ENCODE assay signal across 8 cellular contexts in the genomic region with DNA sequence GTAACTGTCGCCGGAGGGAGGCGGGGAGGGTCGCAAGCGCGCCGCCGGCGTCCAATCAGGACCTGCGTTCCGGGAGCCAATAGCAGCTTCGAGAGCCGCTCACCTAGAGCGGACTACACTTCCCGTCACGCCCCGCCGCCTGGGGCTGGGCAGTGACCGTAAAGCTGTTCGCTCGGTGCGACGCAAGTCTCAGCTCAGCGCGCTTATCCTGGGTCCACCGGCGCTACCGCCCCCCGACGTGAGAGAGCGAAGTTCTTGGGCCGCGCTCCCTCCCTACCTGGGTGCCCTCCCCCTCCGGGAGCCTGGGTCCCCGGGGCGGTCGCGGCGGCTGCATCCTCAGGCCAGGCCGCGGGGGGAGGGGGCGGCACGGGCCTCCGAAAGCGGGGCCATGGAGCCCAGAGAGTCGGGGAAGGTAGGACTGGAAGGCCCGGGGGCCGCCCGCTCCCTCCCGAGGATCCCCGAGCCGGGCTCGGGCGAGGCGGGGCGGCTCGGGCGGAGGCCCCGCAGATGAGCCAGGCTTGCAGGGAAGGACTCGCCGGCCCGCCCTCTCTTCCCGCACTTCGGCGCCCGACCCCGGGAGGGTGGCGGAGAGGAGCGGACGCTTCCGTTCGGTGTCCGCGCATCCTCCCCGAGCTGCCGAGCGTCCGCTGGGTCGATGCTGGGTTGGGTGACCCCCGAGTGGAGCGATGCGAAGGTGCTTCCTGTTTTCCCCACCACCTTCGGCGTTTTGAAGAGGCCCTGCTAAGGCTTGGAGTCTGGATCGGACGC. TPM values are rescaled to one million over a fixed set of nuclear protein-coding genes. Genes with fewer than 3 reads are reported as not detected.
A peak's percentile ranks its signal among the peaks of the same experiment; 100 is the strongest.
DNase-seq lines count a peak whose midpoint lies in the region; ATAC-seq and TF ChIP-seq lines count a peak whose summit lies in the region.

A gene (plus strand): TSS at position 152 of the 768 bp plus-strand sequence. CDS start 237 bp downstream, at position 389.

- H3K9me3 ChIP-seq in Peyer's patch, result no peaks in the 10 kb centered on the region
- H3K9me3 ChIP-seq in muscle layer of duodenum (ENCODE audit: control insufficient read depth in 1 of 2, low read length in 2 of 2), result no peaks in the 10 kb centered on the region

- no peaks in the 10 kb centered on the region for H4K20me1 ChIP-seq in KMS-11 (ENCODE audit: insufficient read depth)

- TF ChIP-seq POLR2A in Peyer's patch (IDR thresholded peaks at IDR 0.05), result peak; percentile 62 to 80

- ATAC-seq in GM21737 (IDR thresholded peaks at IDR 0.05; ENCODE audit: unreplicated experiment) (peak; percentile 98), esophagus mucosa (peak; percentile 99)

- H3K9ac ChIP-seq in KMS-11, result peak within 1 kb of the TSS; percentile 51; the same call in 1 of the 2 replicates

- peak within 1 kb of the TSS; percentile 68 for H2AFZ ChIP-seq in KMS-11 (ENCODE audit: low read depth)

- no peaks in the 10 kb centered on the region for H3K36me3 ChIP-seq in KMS-11 (ENCODE audit: insufficient read depth)
- no peaks in the 10 kb centered on the region for H3K36me3 ChIP-seq in Peyer's patch
- H3K36me3 ChIP-seq in muscle layer of duodenum (ENCODE audit: control insufficient read depth in 1 of 2, insufficient read depth in 2 of 2, low read length in 2 of 2), result no peaks in the 10 kb centered on the region

- H3K79me2 ChIP-seq in KMS-11 (ENCODE audit: insufficient read depth, low read depth), result peaks cover 7% of the 10 kb centered on the region; the same call in 1 of the 2 replicates

- H3K27me3 ChIP-seq in KMS-11 (ENCODE audit: insufficient read depth, low read depth) (peaks cover 8% of the 10 kb centered on the region; the same call in 1 of the 2 replicates), Peyer's patch (no peaks in the 10 kb centered on the region), muscle layer of duodenum (ENCODE audit: low read depth, low read length) (no peaks in the 10 kb centered on the region)

- H3K27ac ChIP-seq in KMS-11 (no peak within 1 kb of the TSS), Peyer's patch (peak within 1 kb of the TSS; percentile 82 to 91 (median 88)), muscle layer of duodenum (ENCODE audit: low read length) (peak within 1 kb of the TSS; percentile 74)

- peak within 1 kb of the TSS; percentile 75 for H3K4me2 ChIP-seq in KMS-11

- TF ChIP-seq CTCF in KMS-11 (conservative IDR thresholded peaks at IDR 0.05; ENCODE audit: low read depth, low read length) (no peak), Peyer's patch (IDR thresholded peaks at IDR 0.05) (peak in 2 of 6 experiments; percentile 6 to 9)

- DNase-seq in DMS53 treated with DMSO at 0.1 percent for 48 hours (lab: John Stamatoyannopoulos, UW; ENCODE audit: unreplicated experiment) (peak; percentile 98), Peyer's patch (peak; percentile 97 to 99 (median 98))
- peak; percentile 91 to 96 for DNase-seq in activated T-cell treated with anti-CD3 and anti-CD28 coated beads, Interleukin-2, amount 50 U/mL, for 48 hours
- DNase-seq in stimulated activated CD8-positive, alpha-beta memory T cell treated with anti-CD3 and anti-CD28 coated beads, Interleukin-7, amount 100 ng/mL, for 4 hours (ENCODE audit: low read depth in 2 of 2), result peak; percentile 91 to 97

- H3K4me3 ChIP-seq in KMS-11 (IDR thresholded peaks at IDR 0.05; ENCODE audit: insufficient read depth, low read depth, low read length) (peak within 1 kb of the TSS; percentile 64), Peyer's patch (peak within 1 kb of the TSS; percentile 66 to 99 (median 85)), muscle layer of duodenum (ENCODE audit: low read depth in 1 of 2, low read length in 2 of 2) (peak within 1 kb of the TSS; percentile 86 to 87)

- H3K4me1 ChIP-seq in KMS-11 (ENCODE audit: low read depth, poor library complexity, severe bottlenecking) (peaks cover 13% of the 10 kb centered on the region), Peyer's patch (peaks cover 0 to 11% (median 0%) of the 10 kb centered on the region in 4 donors), muscle layer of duodenum (ENCODE audit: control insufficient read depth in 1 of 2, insufficient read depth in 2 of 2, low read length in 2 of 2) (peaks cover 9 to 14% of the 10 kb centered on the region in 2 donors)

RNA-seq across cellular contexts. Expression of the gene that starts here (rescaled TPM):
- 10 to 100 TPM; 19.8 to 36.4 (median 23.0) TPM for total RNA-seq in Peyer's patch
- total RNA-seq in esophagus mucosa, result 7.3 TPM
